Comparison of ENCODE assay signal across 2 cellular contexts in genomic region chr1:17316704-17317103, GRCh38.
TF ChIP-seq lines count a peak whose summit lies in the region.

No MANE protein-coding gene starts in this region.

TF ChIP-seq in HepG2, 621 proteins besides CTCF, POLR2A, EP300 and RAD21:
- TF ChIP-seq HOXA3 (CRISPR knock-in tag; IDR thresholded peaks at IDR 0.05) (no peak), ZNF629 (CRISPR knock-in tag; conservative IDR thresholded peaks at IDR 0.05) (peak; percentile 72), PAF1 (CRISPR knock-in tag; IDR thresholded peaks at IDR 0.05) (no peak), THRA (CRISPR knock-in tag; IDR thresholded peaks at IDR 0.05; ENCODE audit: borderline replicate concordance) (no peak), ZNF703 (CRISPR knock-in tag; IDR thresholded peaks at IDR 0.05; ENCODE audit: borderline replicate concordance) (no peak)
TF ChIP-seq in HepG2: peak in this region for 1.

TF ChIP-seq in H1, 55 proteins besides CTCF, POLR2A, EP300 and RAD21:
- TF ChIP-seq SRF (IDR thresholded peaks at IDR 0.05; ENCODE audit: low read depth, low read length), result no peak
- TF ChIP-seq CHD2 (IDR thresholded peaks at IDR 0.05; ENCODE audit: low read length), result no peak
- TF ChIP-seq BACH1 (IDR thresholded peaks at IDR 0.05; ENCODE audit: low read length), result no peak
- no peak for TF ChIP-seq TBP (IDR thresholded peaks at IDR 0.05; ENCODE audit: low read depth, low read length)
- no peak for TF ChIP-seq POLR2AphosphoS5 (IDR thresholded peaks at IDR 0.05; ENCODE audit: low read depth, low read length)
- TF ChIP-seq CHD1 (IDR thresholded peaks at IDR 0.05; ENCODE audit: low read depth, low read length), result no peak
- TF ChIP-seq KDM5A (IDR thresholded peaks at IDR 0.05; ENCODE audit: low read length), result no peak
- no peak for TF ChIP-seq USF2 (IDR thresholded peaks at IDR 0.05; ENCODE audit: low read length)
- no peak for TF ChIP-seq CEBPB (IDR thresholded peaks at IDR 0.05; ENCODE audit: low read depth, low read length)
